Comparison of ENCODE assay signal across 14 cellular contexts in the genomic region with DNA sequence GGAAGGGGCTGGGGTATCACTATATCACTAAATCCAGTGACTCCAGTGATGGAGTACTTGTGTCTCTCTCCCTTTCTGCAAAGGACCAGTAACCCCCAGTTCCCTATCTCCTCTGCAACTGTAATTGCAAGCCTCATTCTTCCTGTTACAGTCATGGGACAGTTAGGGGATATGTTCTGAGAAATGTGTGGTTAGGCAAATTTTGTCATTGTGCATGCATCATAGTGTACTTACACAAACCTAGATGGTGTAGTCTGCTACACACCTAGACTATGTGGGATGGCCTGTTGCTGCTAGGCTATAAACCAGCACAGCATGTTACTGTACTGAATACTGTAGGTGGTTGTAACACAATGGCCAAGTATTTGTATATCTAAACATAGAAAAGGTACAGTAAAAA. TPM values are rescaled to one million over a fixed set of nuclear protein-coding genes. Genes with fewer than 3 reads are reported as not detected.
DNase-seq lines count a peak whose midpoint lies in the region; ATAC-seq, FAIRE-seq and TF ChIP-seq lines count a peak whose summit lies in the region.
"Had no signal": no experiment of that assay in that cellular context is flagged by ENCODE, and none has a peak within 500 bp of the region (broad histone marks: within the 10 kb centered on the region; RNA-seq: fewer than 3 reads in every experiment).

No MANE protein-coding gene starts in this region.

- no peak for FAIRE-seq in H54 (lab: Jason Lieb, UNC)

- H3K27ac Mint-ChIP-seq in T-helper 1 cell treated with Interleukin-12 subunit alpha and Interleukin-12 subunit beta and Interleukin-4 antibody, amounts not matched to agents 30 μg/mL and 1 μg/mL, for 36 hours, result peak overlapping the region; percentile 85
- peak overlapping the region in 5 of 10 donors; percentile 7 to 81 (median 53) for H3K27ac Mint-ChIP-seq in naive thymus-derived CD8-positive, alpha-beta T cell
- H3K27ac Mint-ChIP-seq: mesothelial cell of epicardium had no signal

- H4K8ac ChIP-seq in mesendoderm (ENCODE audit: low read depth, low read length), result no peak overlapping the region

- H3K36me3 Mint-ChIP-seq in T-helper 1 cell treated with Interleukin-12 subunit alpha and Interleukin-12 subunit beta and Interleukin-4 antibody, amounts not matched to agents 30 μg/mL and 1 μg/mL, for 36 hours (ENCODE audit: low read depth), result peaks cover 20% of the 10 kb centered on the region
- H3K36me3 Mint-ChIP-seq in naive thymus-derived CD8-positive, alpha-beta T cell, result peaks cover 0 to 16% (median 10%) of the 10 kb centered on the region in 3 donors

- no peak overlapping the region for H3K4ac ChIP-seq in mesendoderm (ENCODE audit: low read depth, low read length)

- H3K9me3 Mint-ChIP-seq in T-helper 1 cell treated with Interleukin-12 subunit alpha and Interleukin-12 subunit beta and Interleukin-4 antibody, amounts not matched to agents 30 μg/mL and 1 μg/mL, for 36 hours, result no peaks in the 10 kb centered on the region
- peaks cover 0 to 4% (median 0%) of the 10 kb centered on the region in 9 donors for H3K9me3 Mint-ChIP-seq in naive thymus-derived CD8-positive, alpha-beta T cell
- H3K9me3 Mint-ChIP-seq: mesothelial cell of epicardium had no signal

- H3K27me3 ChIP-seq in mesendoderm (ENCODE audit: insufficient read depth, low read length, poor library complexity), result no peaks in the 10 kb centered on the region
- H3K27me3 ChIP-seq: breast epithelium had no signal

- H3K27me3 Mint-ChIP-seq in T-helper 1 cell treated with Interleukin-12 subunit alpha and Interleukin-12 subunit beta and Interleukin-4 antibody, amounts not matched to agents 30 μg/mL and 1 μg/mL, for 36 hours (ENCODE audit: low read depth), result peaks cover 4% of the 10 kb centered on the region
- peaks cover 0 to 3% (median 0%) of the 10 kb centered on the region in 5 donors for H3K27me3 Mint-ChIP-seq in naive thymus-derived CD8-positive, alpha-beta T cell

- no peak overlapping the region for H3K4me3 ChIP-seq in mesendoderm (ENCODE audit: low read length)
- H3K4me3 ChIP-seq: breast epithelium had no signal

- H3K36me3 ChIP-seq in mesendoderm (ENCODE audit: control insufficient read depth, insufficient read depth, low read length), result no peaks in the 10 kb centered on the region
- H3K36me3 ChIP-seq: breast epithelium had no signal

- H3K79me1 ChIP-seq in mesendoderm (ENCODE audit: low read length), result peaks cover 3% of the 10 kb centered on the region

- no peaks in the 10 kb centered on the region for H3K4me1 ChIP-seq in mesendoderm (ENCODE audit: control insufficient read depth, low read depth, low read length)

- H3K18ac ChIP-seq in mesendoderm (ENCODE audit: low read length), result no peak overlapping the region

- ATAC-seq in HG02852 (IDR thresholded peaks at IDR 0.05; ENCODE audit: unreplicated experiment) (peak; percentile 31), GM21786 (IDR thresholded peaks at IDR 0.05; ENCODE audit: unreplicated experiment) (no peak)
- ATAC-seq in naive thymus-derived CD8-positive, alpha-beta T cell, result no peak

- no peak overlapping the region for H3K27ac ChIP-seq in mesendoderm (ENCODE audit: low read depth, low read length)
- H3K27ac ChIP-seq: breast epithelium had no signal

- no peak overlapping the region for H2BK15ac ChIP-seq in mesendoderm (replicated peaks; ENCODE audit: low read depth)

- H3K4me1 Mint-ChIP-seq in T-helper 1 cell treated with Interleukin-12 subunit alpha and Interleukin-12 subunit beta and Interleukin-4 antibody, amounts not matched to agents 30 μg/mL and 1 μg/mL, for 36 hours (ENCODE audit: low read depth), result peaks cover 56% of the 10 kb centered on the region
- H3K4me1 Mint-ChIP-seq in naive thymus-derived CD8-positive, alpha-beta T cell, result peaks cover 28 to 68% (median 63%) of the 10 kb centered on the region in 4 donors

- TF ChIP-seq POLR2A in H54 (IDR thresholded peaks at IDR 0.05; ENCODE audit: low read depth, low read length), result no peak

- H3K23ac ChIP-seq in mesendoderm (ENCODE audit: low read length), result no peak overlapping the region

- peak; percentile 53 for DNase-seq in ELR (ENCODE audit: low read depth)
- DNase-seq in naive thymus-derived CD8-positive, alpha-beta T cell, result no peak
- no peak for DNase-seq in mesendoderm
- no peak for DNase-seq in H54 (ENCODE audit: insufficient read length, low spot score)
- DNase-seq in SW 1271 (lab: John Stamatoyannopoulos, UW), result no peak
- DNase-seq: Calu3, NCI-H1092, retina, substantia nigra had no signal

- no peak overlapping the region for H3K9ac ChIP-seq in mesendoderm (ENCODE audit: low read length)

- no peak overlapping the region for H2AK5ac ChIP-seq in mesendoderm (ENCODE audit: low read length)

- no peak overlapping the region for H4K5ac ChIP-seq in mesendoderm (ENCODE audit: low read length)

- no peak overlapping the region for H3K56ac ChIP-seq in mesendoderm (ENCODE audit: low read length)

- no peak overlapping the region for H2BK5ac ChIP-seq in mesendoderm (ENCODE audit: low read length)

- H3K4me2 ChIP-seq in mesendoderm (ENCODE audit: low read length), result no peak overlapping the region

- peak overlapping the region; percentile 95 for H3K4me3 Mint-ChIP-seq in T-helper 1 cell treated with Interleukin-12 subunit alpha and Interleukin-12 subunit beta and Interleukin-4 antibody, amounts not matched to agents 30 μg/mL and 1 μg/mL, for 36 hours
- peak overlapping the region in 9 of 10 donors; percentile 3 to 100 (median 96) for H3K4me3 Mint-ChIP-seq in naive thymus-derived CD8-positive, alpha-beta T cell

- POLR2A ChIA-PET in naive thymus-derived CD8-positive, alpha-beta T cell (lab: Charles Lee), result interaction anchor here (0.9 kb wide), 1 partner anchor 9 kb away, joined by 3 read pairs; no protein-coding TSS in a partner anchor

- H3K79me2 ChIP-seq in mesendoderm (ENCODE audit: control insufficient read depth, insufficient read depth, low read length), result peaks cover 3% of the 10 kb centered on the region

- H2BK120ac ChIP-seq in mesendoderm (ENCODE audit: low read depth, low read length), result no peak overlapping the region

RNA-seq across cellular contexts. Expression of a gene that starts 2.2 kb away (rescaled TPM):
- total RNA-seq in naive thymus-derived CD8-positive, alpha-beta T cell, result 100 to 1,000 TPM; 102 to 105 TPM
- 10 to 100 TPM; 19.0 to 30.8 (median 23.9) TPM for polyA plus RNA-seq in naive thymus-derived CD8-positive, alpha-beta T cell
- 11.8 TPM for polyA plus RNA-seq in mesendoderm (2013, experiment 1 of 2)
- 10.6 TPM for polyA plus RNA-seq in mesendoderm (2013, experiment 2 of 2)
